ENCODE assay signal across 1 cellular context in the genomic region with DNA sequence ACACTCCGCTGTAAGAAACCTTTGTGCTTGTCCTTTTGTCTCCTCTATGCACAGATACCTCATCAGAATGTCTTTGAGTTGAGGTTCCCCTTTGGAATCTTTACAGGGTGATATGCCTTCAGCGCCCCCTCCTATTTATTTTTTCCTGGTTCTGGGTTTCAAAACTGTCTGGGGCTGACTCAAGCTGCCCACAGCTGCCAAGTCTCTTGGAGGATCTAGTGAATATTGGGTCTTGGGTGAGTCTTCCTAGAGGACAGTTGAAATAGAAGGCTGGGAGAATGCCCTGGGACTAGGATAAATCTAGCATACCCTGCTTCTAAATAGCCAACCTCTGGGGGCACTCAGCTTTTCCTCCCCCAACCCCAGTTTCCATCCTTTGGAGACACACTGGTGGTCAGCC.
TF ChIP-seq lines count a peak whose summit lies in the region.

No MANE protein-coding gene starts in this region.

TF ChIP-seq in SK-N-SH, 30 proteins besides CTCF, POLR2A, EP300 and RAD21:
- TF ChIP-seq FOXJ3 (CRISPR knock-in tag; IDR thresholded peaks at IDR 0.05) (no peak), RFX5 (IDR thresholded peaks at IDR 0.05; ENCODE audit: low read length) (no peak), NFIC (IDR thresholded peaks at IDR 0.05; ENCODE audit: borderline replicate concordance) (no peak), GABPA (IDR thresholded peaks at IDR 0.05; ENCODE audit: low read depth) (no peak), USF1 (IDR thresholded peaks at IDR 0.05; ENCODE audit: borderline replicate concordance, low read depth) (no peak), FOSL2 (IDR thresholded peaks at IDR 0.05; ENCODE audit: borderline replicate concordance, low read depth) (no peak), CHD2 (IDR thresholded peaks at IDR 0.05; ENCODE audit: low read length, partially characterized antibody) (no peak), SIN3A (IDR thresholded peaks at IDR 0.05; ENCODE audit: borderline replicate concordance, low read depth, low read length) (no peak), GATA2 (CRISPR knock-in tag; IDR thresholded peaks at IDR 0.05) (no peak), JUND (IDR thresholded peaks at IDR 0.05) (no peak), ELF1 (IDR thresholded peaks at IDR 0.05) (no peak), SMC3 (IDR thresholded peaks at IDR 0.05; ENCODE audit: low read depth, low read length) (no peak), MAX (IDR thresholded peaks at IDR 0.05; ENCODE audit: low read depth) (no peak), MXI1 (IDR thresholded peaks at IDR 0.05; ENCODE audit: low read depth, low read length) (no peak), RCOR1 (IDR thresholded peaks at IDR 0.05; ENCODE audit: low read length) (no peak)
- TF ChIP-seq, protein P1, sequence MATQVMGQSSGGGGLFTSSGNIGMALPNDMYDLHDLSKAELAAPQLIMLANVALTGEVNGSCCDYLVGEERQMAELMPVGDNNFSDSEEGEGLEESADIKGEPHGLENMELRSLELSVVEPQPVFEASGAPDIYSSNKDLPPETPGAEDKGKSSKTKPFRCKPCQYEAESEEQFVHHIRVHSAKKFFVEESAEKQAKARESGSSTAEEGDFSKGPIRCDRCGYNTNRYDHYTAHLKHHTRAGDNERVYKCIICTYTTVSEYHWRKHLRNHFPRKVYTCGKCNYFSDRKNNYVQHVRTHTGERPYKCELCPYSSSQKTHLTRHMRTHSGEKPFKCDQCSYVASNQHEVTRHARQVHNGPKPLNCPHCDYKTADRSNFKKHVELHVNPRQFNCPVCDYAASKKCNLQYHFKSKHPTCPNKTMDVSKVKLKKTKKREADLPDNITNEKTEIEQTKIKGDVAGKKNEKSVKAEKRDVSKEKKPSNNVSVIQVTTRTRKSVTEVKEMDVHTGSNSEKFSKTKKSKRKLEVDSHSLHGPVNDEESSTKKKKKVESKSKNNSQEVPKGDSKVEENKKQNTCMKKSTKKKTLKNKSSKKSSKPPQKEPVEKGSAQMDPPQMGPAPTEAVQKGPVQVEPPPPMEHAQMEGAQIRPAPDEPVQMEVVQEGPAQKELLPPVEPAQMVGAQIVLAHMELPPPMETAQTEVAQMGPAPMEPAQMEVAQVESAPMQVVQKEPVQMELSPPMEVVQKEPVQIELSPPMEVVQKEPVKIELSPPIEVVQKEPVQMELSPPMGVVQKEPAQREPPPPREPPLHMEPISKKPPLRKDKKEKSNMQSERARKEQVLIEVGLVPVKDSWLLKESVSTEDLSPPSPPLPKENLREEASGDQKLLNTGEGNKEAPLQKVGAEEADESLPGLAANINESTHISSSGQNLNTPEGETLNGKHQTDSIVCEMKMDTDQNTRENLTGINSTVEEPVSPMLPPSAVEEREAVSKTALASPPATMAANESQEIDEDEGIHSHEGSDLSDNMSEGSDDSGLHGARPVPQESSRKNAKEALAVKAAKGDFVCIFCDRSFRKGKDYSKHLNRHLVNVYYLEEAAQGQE (IDR thresholded peaks at IDR 0.05; ENCODE audit: low read depth, low read length), result no peak
- TF ChIP-seq, protein P2, sequence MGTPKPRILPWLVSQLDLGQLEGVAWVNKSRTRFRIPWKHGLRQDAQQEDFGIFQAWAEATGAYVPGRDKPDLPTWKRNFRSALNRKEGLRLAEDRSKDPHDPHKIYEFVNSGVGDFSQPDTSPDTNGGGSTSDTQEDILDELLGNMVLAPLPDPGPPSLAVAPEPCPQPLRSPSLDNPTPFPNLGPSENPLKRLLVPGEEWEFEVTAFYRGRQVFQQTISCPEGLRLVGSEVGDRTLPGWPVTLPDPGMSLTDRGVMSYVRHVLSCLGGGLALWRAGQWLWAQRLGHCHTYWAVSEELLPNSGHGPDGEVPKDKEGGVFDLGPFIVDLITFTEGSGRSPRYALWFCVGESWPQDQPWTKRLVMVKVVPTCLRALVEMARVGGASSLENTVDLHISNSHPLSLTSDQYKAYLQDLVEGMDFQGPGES (IDR thresholded peaks at IDR 0.05; ENCODE audit: low read depth, low read length), result no peak
